Comparison of ENCODE assay signal across 19 cellular contexts in genomic region chr11:57500526-57500925, GRCh38. TPM values are rescaled to one million over a fixed set of nuclear protein-coding genes. Genes with fewer than 3 reads are reported as not detected.
DNase-seq lines count a peak whose midpoint lies in the region; ATAC-seq, FAIRE-seq and TF ChIP-seq lines count a peak whose summit lies in the region.
"Had no signal": no experiment of that assay in that cellular context is flagged by ENCODE, and none has a peak within 500 bp of the region (broad histone marks: within the 10 kb centered on the region; RNA-seq: fewer than 3 reads in every experiment).

No MANE protein-coding gene starts in this region.

- TF ChIP-seq CTCF in glutamatergic neuron (IDR thresholded peaks at IDR 0.05; ENCODE audit: partially characterized antibody, unreplicated experiment): no peak
- TF ChIP-seq CTCF in neural crest cell (conservative IDR thresholded peaks at IDR 0.05): no peak

- peaks cover 13% of the 10 kb centered on the region for H3K9me3 Mint-ChIP-seq in glutamatergic neuron (ENCODE audit: unreplicated experiment)
- no peaks in the 10 kb centered on the region for H3K9me3 Mint-ChIP-seq in neural crest cell
- H3K9me3 Mint-ChIP-seq in stimulated activated effector memory CD8-positive, alpha-beta T cell treated with anti-CD3 and anti-CD28 coated beads, Interleukin-12 subunit alpha, Interleukin-12 subunit beta, amount 100 ng/mL, for 72 hours: no peaks in the 10 kb centered on the region
- H3K9me3 Mint-ChIP-seq: natural killer cell treated with Interleukin-12 subunit alpha and Interleukin-12 subunit beta and Interleukin-15 and Interleukin-18, amount 100 ng/mL, for 72 hours had no signal

- H3K36me3 Mint-ChIP-seq in glutamatergic neuron (ENCODE audit: unreplicated experiment) (no peaks in the 10 kb centered on the region), neural crest cell (ENCODE audit: low read depth) (no peaks in the 10 kb centered on the region)
- peaks cover 13% of the 10 kb centered on the region for H3K36me3 Mint-ChIP-seq in stimulated activated effector memory CD8-positive, alpha-beta T cell treated with anti-CD3 and anti-CD28 coated beads, Interleukin-12 subunit alpha, Interleukin-12 subunit beta, amount 100 ng/mL, for 72 hours
- H3K36me3 Mint-ChIP-seq: natural killer cell treated with Interleukin-12 subunit alpha and Interleukin-12 subunit beta and Interleukin-15 and Interleukin-18, amount 100 ng/mL, for 72 hours had no signal

- H3K27me3 Mint-ChIP-seq in glutamatergic neuron (ENCODE audit: unreplicated experiment): peaks cover 6% of the 10 kb centered on the region
- H3K27me3 Mint-ChIP-seq in neural crest cell (ENCODE audit: low read depth): peaks cover 5% of the 10 kb centered on the region
- H3K27me3 Mint-ChIP-seq: natural killer cell treated with Interleukin-12 subunit alpha and Interleukin-12 subunit beta and Interleukin-15 and Interleukin-18, amount 100 ng/mL, for 72 hours had no signal

- peak overlapping the region; percentile 10 for H3K27ac Mint-ChIP-seq in glutamatergic neuron (ENCODE audit: unreplicated experiment)
- no peak overlapping the region for H3K27ac Mint-ChIP-seq in neural crest cell (ENCODE audit: unreplicated experiment)
- H3K27ac Mint-ChIP-seq in stimulated activated effector memory CD8-positive, alpha-beta T cell treated with anti-CD3 and anti-CD28 coated beads, Interleukin-12 subunit alpha, Interleukin-12 subunit beta, amount 100 ng/mL, for 72 hours: no peak overlapping the region

- no peak for FAIRE-seq in frontal cortex (lab: Jason Lieb, UNC)
- FAIRE-seq: GM12892, kidney had no signal

- H3K4me3 Mint-ChIP-seq in glutamatergic neuron (ENCODE audit: unreplicated experiment) (peak overlapping the region; percentile 68), neural crest cell (peak overlapping the region; percentile 50)
- H3K4me3 Mint-ChIP-seq in stimulated activated effector memory CD8-positive, alpha-beta T cell treated with anti-CD3 and anti-CD28 coated beads, Interleukin-12 subunit alpha, Interleukin-12 subunit beta, amount 100 ng/mL, for 72 hours: no peak overlapping the region
- H3K4me3 Mint-ChIP-seq: natural killer cell treated with Interleukin-12 subunit alpha and Interleukin-12 subunit beta and Interleukin-15 and Interleukin-18, amount 100 ng/mL, for 72 hours had no signal

- peak; percentile 11 for ATAC-seq in Right ventricle myocardium inferior
- ATAC-seq in HG02623 (IDR thresholded peaks at IDR 0.05; ENCODE audit: unreplicated experiment): no peak
- ATAC-seq in stimulated activated effector memory CD8-positive, alpha-beta T cell treated with anti-CD3 and anti-CD28 coated beads, Interleukin-12 subunit alpha, Interleukin-12 subunit beta, amount 100 ng/mL, for 72 hours: no peak
- ATAC-seq: natural killer cell treated with Interleukin-12 subunit alpha and Interleukin-12 subunit beta and Interleukin-15 and Interleukin-18, amount 100 ng/mL, for 72 hours had no signal

- no peak for DNase-seq in Right ventricle myocardium inferior (ENCODE audit: missing footprints)
- no peak for DNase-seq in cardiac septum (ENCODE audit: low spot score)
- no peak for DNase-seq in glutamatergic neuron
- no peak for DNase-seq in neural crest cell (ENCODE audit: low read depth, low spot score)
- no peak for DNase-seq in frontal cortex (ENCODE audit: low spot score in 2 of 2)
- no peak for DNase-seq in stimulated activated effector memory CD8-positive, alpha-beta T cell treated with anti-CD3 and anti-CD28 coated beads, Interleukin-12 subunit alpha, Interleukin-12 subunit beta, amount 100 ng/mL, for 72 hours (ENCODE audit: low spot score in 2 of 2)
- DNase-seq in NCI-H345 (lab: John Stamatoyannopoulos, UW): no peak
- DNase-seq: activated CD4-positive, CD25-positive, alpha-beta regulatory T cell; activated T-cell treated with anti-CD3 and anti-CD28 coated beads for 4 hours; amniotic stem cell; EL; foreskin fibroblast; kidney; spleen; trophoblast cell had no signal

- H3K4me1 Mint-ChIP-seq in glutamatergic neuron (ENCODE audit: low read depth, unreplicated experiment): peaks cover 36% of the 10 kb centered on the region
- peaks cover 11% of the 10 kb centered on the region for H3K4me1 Mint-ChIP-seq in neural crest cell
- H3K4me1 Mint-ChIP-seq in stimulated activated effector memory CD8-positive, alpha-beta T cell treated with anti-CD3 and anti-CD28 coated beads, Interleukin-12 subunit alpha, Interleukin-12 subunit beta, amount 100 ng/mL, for 72 hours: no peaks in the 10 kb centered on the region

- intact Hi-C loops in Right ventricle myocardium inferior (cut with DNase I): no loop called here
- intact Hi-C loops in cardiac septum (cut with DNase I): no loop called here

RNA-seq across cellular contexts. Expression of gene SLC43A1, which starts 15.0 kb away (rescaled TPM):
- total RNA-seq in Right ventricle myocardium inferior (6.4 TPM), cardiac septum (2.0 TPM), glutamatergic neuron (ENCODE audit: unreplicated experiment) (5.2 TPM), neural crest cell (4.5 and 4.7 TPM in 2 replicates), frontal cortex (2.0 TPM)

RNA-seq across cellular contexts. Expression of gene TIMM10, which starts 30.0 kb away (rescaled TPM):
- total RNA-seq in Right ventricle myocardium inferior: 58.1 TPM
- total RNA-seq in cardiac septum: 71.6 TPM
- 51.2 TPM for total RNA-seq in glutamatergic neuron (ENCODE audit: unreplicated experiment)
- 103 and 108 TPM in 2 replicates for total RNA-seq in neural crest cell
- 39.9 TPM for total RNA-seq in frontal cortex

RNA-seq across cellular contexts. Expression of gene SMTNL1, which starts 36.9 kb away (rescaled TPM):
- total RNA-seq in Right ventricle myocardium inferior (not detected), cardiac septum (not detected), glutamatergic neuron (ENCODE audit: unreplicated experiment) (not detected), neural crest cell (not detected in 2 replicates), frontal cortex (not detected)
- total RNA-seq: dermis blood vessel endothelial cell; kidney; natural killer cell treated with Interleukin-12 subunit alpha and Interleukin-12 subunit beta and Interleukin-15 and Interleukin-18, amount 100 ng/mL, for 72 hours; spleen had no signal

RNA-seq across cellular contexts. Expression of gene RTN4RL2, which starts 40.2 kb away (rescaled TPM):
- total RNA-seq in Right ventricle myocardium inferior (1.6 TPM), cardiac septum (0.73 TPM), glutamatergic neuron (ENCODE audit: unreplicated experiment) (119 TPM), neural crest cell (2.4 and 3.4 TPM in 2 replicates), frontal cortex (0.41 TPM)
- total RNA-seq: natural killer cell treated with Interleukin-12 subunit alpha and Interleukin-12 subunit beta and Interleukin-15 and Interleukin-18, amount 100 ng/mL, for 72 hours had no signal
